In genomic region chr12:15956413-15957185, GRCh38 we compare ENCODE assay signal across 23 cellular contexts. TPM values are rescaled to one million over a fixed set of nuclear protein-coding genes. Genes with fewer than 3 reads are reported as not detected.
DNase-seq lines count a peak whose midpoint lies in the region; TF ChIP-seq lines count a peak whose summit lies in the region.
"Had no signal": no experiment of that assay in that cellular context is flagged by ENCODE, and none has a peak within 500 bp of the region (broad histone marks: within the 10 kb centered on the region; RNA-seq: fewer than 3 reads in every experiment).

No MANE protein-coding gene starts in this region.

- H3K23ac ChIP-seq in trophoblast cell (ENCODE audit: low read length) = no peak overlapping the region

- H3K36me3 ChIP-seq in esophagus squamous epithelium (peaks cover 0 to 25% (median under 1%) of the 10 kb centered on the region in 3 donors), trophoblast cell (ENCODE audit: control insufficient read depth in 1 of 2, insufficient read depth in 2 of 2, low read length in 2 of 2) (peaks cover 1 to 4% of the 10 kb centered on the region in 2 experiments)
- H3K36me3 ChIP-seq: uterus had no signal

- peak overlapping the region; percentile 24 for H3K4me2 ChIP-seq in trophoblast cell (ENCODE audit: low read length)
- H3K4me2 ChIP-seq: BLaER1 treated with 17β-estradiol and CSF1 and Interleukin-3, amounts not matched to agents 10 nM and 100 nM had no signal

- no peak overlapping the region for H2AK5ac ChIP-seq in trophoblast cell (ENCODE audit: low read length)

- no peaks in the 10 kb centered on the region for H3K79me2 ChIP-seq in trophoblast cell (ENCODE audit: control insufficient read depth, insufficient read depth, low read length, poor library complexity)

- H3K4ac ChIP-seq in trophoblast cell (ENCODE audit: low read depth, low read length) = no peak overlapping the region

- DNase-seq in Daoy (ENCODE audit: low read depth) = peak; percentile 28
- peak; percentile 4 for DNase-seq in NCI-H2107 (lab: John Stamatoyannopoulos, UW)
- DNase-seq in esophagus squamous epithelium (lab: John Stamatoyannopoulos, UW) = no peak
- DNase-seq in trophoblast cell = peak; percentile 78 to 95
- no peak for DNase-seq in cerebellar cortex (ENCODE audit: low spot score)
- DNase-seq in HCEC 1CT = no peak
- no peak for DNase-seq in NCI-H2196 treated with DMSO at 0.1 percent for 48 hours (lab: John Stamatoyannopoulos, UW; ENCODE audit: unreplicated experiment)
- DNase-seq: activated CD4-positive, alpha-beta T cell treated with anti-CD3 and anti-CD28 coated beads for 36 hours; activated naive CD8-positive, alpha-beta T cell treated with anti-CD3 and anti-CD28 coated beads, Interleukin-2, amount 10 ng/mL, durations not matched to agents 7 days and 5 days; activated T-cell treated with anti-CD3 and anti-CD28 coated beads for 4 hours; central memory CD4-positive, alpha-beta T cell; endodermal cell; immature natural killer cell; NCI-H1694 treated with DMSO at 0.1 percent for 48 hours; NK-92 treated with Interleukin-12 subunit alpha and Interleukin-12 subunit beta, amount 100 ng/mL, for 24 hours; SIG-M5; spleen; stimulated activated naive CD4-positive, alpha-beta T cell treated with Interleukin-2 at 50 U/mL for 16 hours; T-helper 9 cell; uterus had no signal

- H3K4me1 ChIP-seq in esophagus squamous epithelium (peaks cover 3 to 45% (median 5%) of the 10 kb centered on the region in 3 donors), trophoblast cell (ENCODE audit: control insufficient read depth in 1 of 2, insufficient read depth in 2 of 2, low read length in 2 of 2) (peaks cover 0 to 6% of the 10 kb centered on the region in 2 experiments)
- H3K4me1 ChIP-seq: BLaER1 treated with 17β-estradiol and CSF1 and Interleukin-3, amounts not matched to agents 10 nM and 100 nM; parathyroid adenoma; uterus had no signal

- no peak overlapping the region for H3K14ac ChIP-seq in trophoblast cell (ENCODE audit: low read length)

- H2AFZ ChIP-seq in trophoblast cell (ENCODE audit: insufficient read depth, low read length, poor library complexity) = no peak overlapping the region
- H2AFZ ChIP-seq: parathyroid adenoma had no signal

- intact Hi-C loops in esophagus squamous epithelium (cut with DNase I) = no loop called here

- H3K9ac ChIP-seq in trophoblast cell (ENCODE audit: low read length) = no peak overlapping the region
- H3K9ac ChIP-seq: BLaER1 treated with 17β-estradiol and CSF1 and Interleukin-3, amounts not matched to agents 10 nM and 100 nM; parathyroid adenoma had no signal

- H4K91ac ChIP-seq in trophoblast cell (ENCODE audit: low read depth, low read length) = peak overlapping the region; percentile 20

- H2BK120ac ChIP-seq in trophoblast cell (ENCODE audit: insufficient read depth, low read length, poor library complexity) = no peak overlapping the region

- H3K4me3 ChIP-seq in esophagus squamous epithelium (no peak overlapping the region), trophoblast cell (ENCODE audit: low read depth, low read length) (no peak overlapping the region)
- H3K4me3 ChIP-seq: BLaER1 treated with 17β-estradiol and CSF1 and Interleukin-3, amounts not matched to agents 10 nM and 100 nM; spleen; uterus had no signal

- H3K18ac ChIP-seq in trophoblast cell (ENCODE audit: low read length) = no peak overlapping the region

- H4K8ac ChIP-seq in trophoblast cell (ENCODE audit: low read depth, low read length) = no peak overlapping the region

- TF ChIP-seq POLR2A in esophagus squamous epithelium (IDR thresholded peaks at IDR 0.05) = no peak

- TF ChIP-seq CTCF in esophagus squamous epithelium (IDR thresholded peaks at IDR 0.05) = no peak

- no peaks in the 10 kb centered on the region for H3K79me1 ChIP-seq in trophoblast cell (ENCODE audit: low read length)

- H3K27ac ChIP-seq in esophagus squamous epithelium (peak overlapping the region in 3 of 4 donors; percentile 47 to 79 (median 65)), trophoblast cell (ENCODE audit: low read depth, low read length) (peak overlapping the region; percentile 45)
- H3K27ac ChIP-seq: BLaER1 treated with 17β-estradiol and CSF1 and Interleukin-3, amounts not matched to agents 10 nM and 100 nM; HL-60; parathyroid adenoma; spleen; uterus had no signal

- no peak overlapping the region for H4K12ac ChIP-seq in trophoblast cell (ENCODE audit: low read depth, low read length)

- no peaks in the 10 kb centered on the region for H3K9me3 ChIP-seq in esophagus squamous epithelium
- no peaks in the 10 kb centered on the region for H3K9me3 ChIP-seq in trophoblast cell (ENCODE audit: insufficient read depth, low read depth, low read length)
- H3K9me3 ChIP-seq: BLaER1 treated with 17β-estradiol and CSF1 and Interleukin-3, amounts not matched to agents 10 nM and 100 nM; spleen; uterus had no signal

- 46 to 66% methylated on average over 6 to 9 of the region's 9 CpGs for WGBS in esophagus squamous epithelium, 2 donors
- no CpG with 5 or more reads among the region's 9 CpGs for WGBS in trophoblast cell (ENCODE audit: extremely low coverage, insufficient coverage, insufficient read length)

- H2BK5ac ChIP-seq in trophoblast cell (ENCODE audit: low read depth, low read length, poor library complexity) = no peak overlapping the region

- H3K27me3 ChIP-seq in esophagus squamous epithelium = no peaks in the 10 kb centered on the region
- no peaks in the 10 kb centered on the region for H3K27me3 ChIP-seq in trophoblast cell (ENCODE audit: insufficient read depth, low read length)
- H3K27me3 ChIP-seq: BLaER1 treated with 17β-estradiol and CSF1 and Interleukin-3, amounts not matched to agents 10 nM and 100 nM; spleen; uterus had no signal

- H2BK12ac ChIP-seq in trophoblast cell (ENCODE audit: low read length) = no peak overlapping the region

RNA-seq across cellular contexts. Expression of gene DERA, which starts 45.5 kb away (rescaled TPM):
- 50.6 and 54.6 TPM in 2 replicates for total RNA-seq in Daoy (2014; rRNA removed; shearing (Covaris generic))
- total RNA-seq in esophagus squamous epithelium = 10 to 100 TPM; 25.8 to 68.2 (median 41.7) TPM
- polyA plus RNA-seq in trophoblast cell (2013) = 31.0 and 32.1 TPM in 2 replicates

Comparison
In these comparisons a context has a peak if more than half of its experiments do, and no peak if none do; other contexts are left out.
1. DNase-seq: peak in Daoy (single experiment), NCI-H2107 (single experiment) and trophoblast cell (2 of 2); none in esophagus squamous epithelium (single experiment), cerebellar cortex (single experiment), HCEC 1CT (single experiment) and NCI-H2196 treated with DMSO at 0.1 percent for 48 hours (single experiment).